Comparison of ENCODE assay signal across 1 cellular context in the genomic region with DNA sequence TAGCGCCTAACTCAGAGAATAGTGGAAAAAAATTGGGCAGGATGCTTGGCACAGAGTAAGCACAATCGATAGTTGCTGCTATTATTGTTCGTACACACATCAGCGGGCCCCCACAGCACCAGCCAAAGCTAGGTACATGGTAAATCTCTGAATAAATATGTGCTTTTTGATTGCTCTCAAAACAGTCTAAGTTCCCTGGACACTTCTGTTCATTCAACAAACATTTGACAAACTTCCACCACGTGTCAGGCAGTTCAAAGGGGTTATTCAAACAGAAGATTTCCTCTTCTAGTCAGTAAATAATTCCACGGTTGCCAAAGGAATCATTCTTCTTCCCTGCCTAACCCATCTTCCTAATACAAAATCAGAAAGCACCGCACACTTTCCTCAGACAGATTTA.
TF ChIP-seq lines count a peak whose summit lies in the region.

No MANE protein-coding gene starts in this region.

TF ChIP-seq in HepG2, 621 proteins besides CTCF, POLR2A, EP300 and RAD21 (continued from another document and continues in another):
- TF ChIP-seq, protein P1, sequence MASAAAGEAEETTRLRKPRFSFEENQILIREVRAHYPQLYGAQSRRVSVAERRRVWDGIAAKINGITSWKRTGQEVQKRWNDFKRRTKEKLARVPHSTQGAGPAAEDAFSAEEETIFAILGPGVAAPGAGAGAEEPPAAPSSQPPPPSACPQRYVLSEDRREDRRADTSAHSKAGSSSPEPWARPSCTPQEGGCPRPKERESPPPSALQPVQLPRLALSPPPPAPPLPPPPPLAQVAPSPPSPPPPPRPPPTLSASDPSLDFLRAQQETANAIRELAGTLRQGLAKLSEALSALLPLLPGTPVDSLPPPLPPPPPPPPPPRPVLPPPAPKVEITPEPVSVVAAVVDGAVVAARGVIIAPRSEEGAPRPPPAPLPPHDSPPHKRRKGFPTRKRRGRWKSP (CRISPR knock-in tag; IDR thresholded peaks at IDR 0.05): peak; percentile 50; the same call in 1 of the 2 replicates
- TF ChIP-seq, protein P2, sequence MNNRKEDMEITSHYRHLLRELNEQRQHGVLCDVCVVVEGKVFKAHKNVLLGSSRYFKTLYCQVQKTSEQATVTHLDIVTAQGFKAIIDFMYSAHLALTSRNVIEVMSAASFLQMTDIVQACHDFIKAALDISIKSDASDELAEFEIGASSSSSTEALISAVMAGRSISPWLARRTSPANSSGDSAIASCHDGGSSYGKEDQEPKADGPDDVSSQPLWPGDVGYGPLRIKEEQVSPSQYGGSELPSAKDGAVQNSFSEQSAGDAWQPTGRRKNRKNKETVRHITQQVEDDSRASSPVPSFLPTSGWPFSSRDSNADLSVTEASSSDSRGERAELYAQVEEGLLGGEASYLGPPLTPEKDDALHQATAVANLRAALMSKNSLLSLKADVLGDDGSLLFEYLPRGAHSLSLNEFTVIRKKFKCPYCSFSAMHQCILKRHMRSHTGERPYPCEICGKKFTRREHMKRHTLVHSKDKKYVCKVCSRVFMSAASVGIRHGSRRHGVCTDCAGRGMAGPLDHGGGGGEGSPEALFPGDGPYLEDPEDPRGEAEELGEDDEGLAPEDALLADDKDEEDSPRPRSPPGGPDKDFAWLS (CRISPR knock-in tag; IDR thresholded peaks at IDR 0.05; ENCODE audit: borderline replicate concordance): no peak
- TF ChIP-seq ZNF766 (CRISPR knock-in tag; IDR thresholded peaks at IDR 0.05; ENCODE audit: borderline replicate concordance): 0 out of 2 replicates have a peak, but pooled peaks have one; percentile 42
- TF ChIP-seq ZSCAN31 (CRISPR knock-in tag; IDR thresholded peaks at IDR 0.05; ENCODE audit: low read depth): peak; percentile 43; the same call in 1 of the 2 replicates
- TF ChIP-seq ATF7-NPFF (CRISPR knock-in tag; IDR thresholded peaks at IDR 0.05; ENCODE audit: low read depth): no peak
- TF ChIP-seq TEAD2 (CRISPR knock-in tag; IDR thresholded peaks at IDR 0.05): no peak
- no peak for TF ChIP-seq ZNF136 (CRISPR knock-in tag; IDR thresholded peaks at IDR 0.05; ENCODE audit: low read depth)
- no peak for TF ChIP-seq ZNF256 (CRISPR knock-in tag; conservative IDR thresholded peaks at IDR 0.05)
- peak; percentile 62; the same call in 1 of the 2 replicates for TF ChIP-seq ZNF614 (CRISPR knock-in tag; IDR thresholded peaks at IDR 0.05; ENCODE audit: borderline replicate concordance)
- no peak for TF ChIP-seq YY1 (IDR thresholded peaks at IDR 0.05; ENCODE audit: insufficient read depth, insufficient replicate concordance, low read depth, low read length)
- no peak for TF ChIP-seq PHF8 (CRISPR knock-in tag; IDR thresholded peaks at IDR 0.05)
- peak; percentile 28; the same call in 1 of the 2 replicates for TF ChIP-seq TCF7L2 (IDR thresholded peaks at IDR 0.05; ENCODE audit: low read depth, low read length)
- TF ChIP-seq ZNF138 (CRISPR knock-in tag; IDR thresholded peaks at IDR 0.05; ENCODE audit: low read depth): no peak
- TF ChIP-seq, protein P3, sequence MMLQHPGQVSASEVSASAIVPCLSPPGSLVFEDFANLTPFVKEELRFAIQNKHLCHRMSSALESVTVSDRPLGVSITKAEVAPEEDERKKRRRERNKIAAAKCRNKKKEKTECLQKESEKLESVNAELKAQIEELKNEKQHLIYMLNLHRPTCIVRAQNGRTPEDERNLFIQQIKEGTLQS (CRISPR knock-in tag; IDR thresholded peaks at IDR 0.05): no peak
- TF ChIP-seq, protein P4, sequence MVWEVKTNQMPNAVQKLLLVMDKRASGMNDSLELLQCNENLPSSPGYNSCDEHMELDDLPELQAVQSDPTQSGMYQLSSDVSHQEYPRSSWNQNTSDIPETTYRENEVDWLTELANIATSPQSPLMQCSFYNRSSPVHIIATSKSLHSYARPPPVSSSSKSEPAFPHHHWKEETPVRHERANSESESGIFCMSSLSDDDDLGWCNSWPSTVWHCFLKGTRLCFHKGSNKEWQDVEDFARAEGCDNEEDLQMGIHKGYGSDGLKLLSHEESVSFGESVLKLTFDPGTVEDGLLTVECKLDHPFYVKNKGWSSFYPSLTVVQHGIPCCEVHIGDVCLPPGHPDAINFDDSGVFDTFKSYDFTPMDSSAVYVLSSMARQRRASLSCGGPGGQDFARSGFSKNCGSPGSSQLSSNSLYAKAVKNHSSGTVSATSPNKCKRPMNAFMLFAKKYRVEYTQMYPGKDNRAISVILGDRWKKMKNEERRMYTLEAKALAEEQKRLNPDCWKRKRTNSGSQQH (CRISPR knock-in tag; IDR thresholded peaks at IDR 0.05; ENCODE audit: low read depth): 0 out of 2 replicates have a peak, but pooled peaks have one; percentile 41
- no peak for TF ChIP-seq ZNF296 (CRISPR knock-in tag; conservative IDR thresholded peaks at IDR 0.05)
- TF ChIP-seq ATF1 (CRISPR knock-in tag; IDR thresholded peaks at IDR 0.05): peak; percentile 59; the same call in 1 of the 2 replicates
- 0 out of 2 replicates have a peak, but pooled peaks have one; percentile 36 for TF ChIP-seq CBFB (CRISPR knock-in tag; IDR thresholded peaks at IDR 0.05)
- TF ChIP-seq, protein P5, sequence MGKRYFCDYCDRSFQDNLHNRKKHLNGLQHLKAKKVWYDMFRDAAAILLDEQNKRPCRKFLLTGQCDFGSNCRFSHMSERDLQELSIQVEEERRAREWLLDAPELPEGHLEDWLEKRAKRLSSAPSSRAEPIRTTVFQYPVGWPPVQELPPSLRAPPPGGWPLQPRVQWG (CRISPR knock-in tag; IDR thresholded peaks at IDR 0.05; ENCODE audit: borderline replicate concordance, low read depth): no peak
- TF ChIP-seq RARG (CRISPR knock-in tag; IDR thresholded peaks at IDR 0.05; ENCODE audit: low read depth): no peak
- TF ChIP-seq, protein P6, sequence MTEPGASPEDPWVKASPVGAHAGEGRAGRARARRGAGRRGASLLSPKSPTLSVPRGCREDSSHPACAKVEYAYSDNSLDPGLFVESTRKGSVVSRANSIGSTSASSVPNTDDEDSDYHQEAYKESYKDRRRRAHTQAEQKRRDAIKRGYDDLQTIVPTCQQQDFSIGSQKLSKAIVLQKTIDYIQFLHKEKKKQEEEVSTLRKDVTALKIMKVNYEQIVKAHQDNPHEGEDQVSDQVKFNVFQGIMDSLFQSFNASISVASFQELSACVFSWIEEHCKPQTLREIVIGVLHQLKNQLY (CRISPR knock-in tag; IDR thresholded peaks at IDR 0.05): peak; percentile 94
- no peak for TF ChIP-seq PCBP1 (IDR thresholded peaks at IDR 0.05; ENCODE audit: borderline replicate concordance, low read depth, low read length)
- TF ChIP-seq ZEB1 (IDR thresholded peaks at IDR 0.05; ENCODE audit: insufficient replicate concordance, low read depth): no peak
- no peak for TF ChIP-seq RFX1 (IDR thresholded peaks at IDR 0.05)
- TF ChIP-seq, protein P7, sequence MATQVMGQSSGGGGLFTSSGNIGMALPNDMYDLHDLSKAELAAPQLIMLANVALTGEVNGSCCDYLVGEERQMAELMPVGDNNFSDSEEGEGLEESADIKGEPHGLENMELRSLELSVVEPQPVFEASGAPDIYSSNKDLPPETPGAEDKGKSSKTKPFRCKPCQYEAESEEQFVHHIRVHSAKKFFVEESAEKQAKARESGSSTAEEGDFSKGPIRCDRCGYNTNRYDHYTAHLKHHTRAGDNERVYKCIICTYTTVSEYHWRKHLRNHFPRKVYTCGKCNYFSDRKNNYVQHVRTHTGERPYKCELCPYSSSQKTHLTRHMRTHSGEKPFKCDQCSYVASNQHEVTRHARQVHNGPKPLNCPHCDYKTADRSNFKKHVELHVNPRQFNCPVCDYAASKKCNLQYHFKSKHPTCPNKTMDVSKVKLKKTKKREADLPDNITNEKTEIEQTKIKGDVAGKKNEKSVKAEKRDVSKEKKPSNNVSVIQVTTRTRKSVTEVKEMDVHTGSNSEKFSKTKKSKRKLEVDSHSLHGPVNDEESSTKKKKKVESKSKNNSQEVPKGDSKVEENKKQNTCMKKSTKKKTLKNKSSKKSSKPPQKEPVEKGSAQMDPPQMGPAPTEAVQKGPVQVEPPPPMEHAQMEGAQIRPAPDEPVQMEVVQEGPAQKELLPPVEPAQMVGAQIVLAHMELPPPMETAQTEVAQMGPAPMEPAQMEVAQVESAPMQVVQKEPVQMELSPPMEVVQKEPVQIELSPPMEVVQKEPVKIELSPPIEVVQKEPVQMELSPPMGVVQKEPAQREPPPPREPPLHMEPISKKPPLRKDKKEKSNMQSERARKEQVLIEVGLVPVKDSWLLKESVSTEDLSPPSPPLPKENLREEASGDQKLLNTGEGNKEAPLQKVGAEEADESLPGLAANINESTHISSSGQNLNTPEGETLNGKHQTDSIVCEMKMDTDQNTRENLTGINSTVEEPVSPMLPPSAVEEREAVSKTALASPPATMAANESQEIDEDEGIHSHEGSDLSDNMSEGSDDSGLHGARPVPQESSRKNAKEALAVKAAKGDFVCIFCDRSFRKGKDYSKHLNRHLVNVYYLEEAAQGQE (IDR thresholded peaks at IDR 0.05; ENCODE audit: borderline replicate concordance in 1 of 2, low read depth in 1 of 2, low read length in 2 of 2): peak in 1 of 2 experiments; percentile 80; a peak in 1 of 4 replicates
- TF ChIP-seq ZNF749 (CRISPR knock-in tag; IDR thresholded peaks at IDR 0.05; ENCODE audit: borderline replicate concordance): no peak
- TF ChIP-seq SOX6 (IDR thresholded peaks at IDR 0.05): no peak
- peak; percentile 94 for TF ChIP-seq SOX6 (CRISPR knock-in tag; IDR thresholded peaks at IDR 0.05)
- no peak for TF ChIP-seq SRSF4 (IDR thresholded peaks at IDR 0.05; ENCODE audit: low read depth, low read length, poor library complexity, severe bottlenecking)
- no peak for TF ChIP-seq GABPB1 (CRISPR knock-in tag; IDR thresholded peaks at IDR 0.05)
- TF ChIP-seq ZMAT3 (CRISPR knock-in tag; conservative IDR thresholded peaks at IDR 0.05): no peak
- peak; percentile 65; the same call in 1 of the 2 replicates for TF ChIP-seq RFXAP (CRISPR knock-in tag; IDR thresholded peaks at IDR 0.05; ENCODE audit: borderline replicate concordance)
- TF ChIP-seq SMAD1 (CRISPR knock-in tag; IDR thresholded peaks at IDR 0.05; ENCODE audit: borderline replicate concordance, low read depth): no peak
- no peak for TF ChIP-seq ZNF367 (CRISPR knock-in tag; IDR thresholded peaks at IDR 0.05; ENCODE audit: borderline replicate concordance)
- no peak for TF ChIP-seq ZNF883 (CRISPR knock-in tag; IDR thresholded peaks at IDR 0.05; ENCODE audit: not compliant biosample characterization)
- TF ChIP-seq, protein P8, sequence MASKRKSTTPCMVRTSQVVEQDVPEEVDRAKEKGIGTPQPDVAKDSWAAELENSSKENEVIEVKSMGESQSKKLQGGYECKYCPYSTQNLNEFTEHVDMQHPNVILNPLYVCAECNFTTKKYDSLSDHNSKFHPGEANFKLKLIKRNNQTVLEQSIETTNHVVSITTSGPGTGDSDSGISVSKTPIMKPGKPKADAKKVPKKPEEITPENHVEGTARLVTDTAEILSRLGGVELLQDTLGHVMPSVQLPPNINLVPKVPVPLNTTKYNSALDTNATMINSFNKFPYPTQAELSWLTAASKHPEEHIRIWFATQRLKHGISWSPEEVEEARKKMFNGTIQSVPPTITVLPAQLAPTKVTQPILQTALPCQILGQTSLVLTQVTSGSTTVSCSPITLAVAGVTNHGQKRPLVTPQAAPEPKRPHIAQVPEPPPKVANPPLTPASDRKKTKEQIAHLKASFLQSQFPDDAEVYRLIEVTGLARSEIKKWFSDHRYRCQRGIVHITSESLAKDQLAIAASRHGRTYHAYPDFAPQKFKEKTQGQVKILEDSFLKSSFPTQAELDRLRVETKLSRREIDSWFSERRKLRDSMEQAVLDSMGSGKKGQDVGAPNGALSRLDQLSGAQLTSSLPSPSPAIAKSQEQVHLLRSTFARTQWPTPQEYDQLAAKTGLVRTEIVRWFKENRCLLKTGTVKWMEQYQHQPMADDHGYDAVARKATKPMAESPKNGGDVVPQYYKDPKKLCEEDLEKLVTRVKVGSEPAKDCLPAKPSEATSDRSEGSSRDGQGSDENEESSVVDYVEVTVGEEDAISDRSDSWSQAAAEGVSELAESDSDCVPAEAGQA (IDR thresholded peaks at IDR 0.05; ENCODE audit: low read depth): no peak
- TF ChIP-seq, protein P8 (CRISPR knock-in tag; IDR thresholded peaks at IDR 0.05; ENCODE audit: borderline replicate concordance): no peak
- TF ChIP-seq SIN3B (IDR thresholded peaks at IDR 0.05; ENCODE audit: low read length): no peak
- no peak for TF ChIP-seq ZNF451 (CRISPR knock-in tag; IDR thresholded peaks at IDR 0.05)
- TF ChIP-seq, protein P9, sequence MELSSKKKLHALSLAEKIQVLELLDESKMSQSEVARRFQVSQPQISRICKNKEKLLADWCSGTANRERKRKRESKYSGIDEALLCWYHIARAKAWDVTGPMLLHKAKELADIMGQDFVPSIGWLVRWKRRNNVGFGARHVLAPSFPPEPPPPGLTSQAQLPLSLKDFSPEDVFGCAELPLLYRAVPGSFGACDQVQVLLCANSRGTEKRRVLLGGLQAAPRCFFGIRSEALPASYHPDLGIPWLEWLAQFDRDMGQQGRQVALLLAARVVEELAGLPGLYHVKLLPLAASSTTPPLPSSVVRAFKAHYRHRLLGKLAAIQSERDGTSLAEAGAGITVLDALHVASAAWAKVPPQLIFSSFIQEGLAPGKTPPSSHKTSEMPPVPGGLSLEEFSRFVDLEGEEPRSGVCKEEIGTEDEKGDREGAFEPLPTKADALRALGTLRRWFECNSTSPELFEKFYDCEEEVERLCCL (CRISPR knock-in tag; IDR thresholded peaks at IDR 0.05; ENCODE audit: borderline replicate concordance): no peak
- TF ChIP-seq SMARCC2 (IDR thresholded peaks at IDR 0.05): no peak
- TF ChIP-seq ZNF496 (CRISPR knock-in tag; IDR thresholded peaks at IDR 0.05; ENCODE audit: insufficient replicate concordance): no peak
- no peak for TF ChIP-seq HOXA9 (CRISPR knock-in tag; IDR thresholded peaks at IDR 0.05; ENCODE audit: borderline replicate concordance)
- TF ChIP-seq HOXA7 (CRISPR knock-in tag; IDR thresholded peaks at IDR 0.05): no peak
